2 cellular contexts compared by ENCODE assay signal in the genomic region with DNA sequence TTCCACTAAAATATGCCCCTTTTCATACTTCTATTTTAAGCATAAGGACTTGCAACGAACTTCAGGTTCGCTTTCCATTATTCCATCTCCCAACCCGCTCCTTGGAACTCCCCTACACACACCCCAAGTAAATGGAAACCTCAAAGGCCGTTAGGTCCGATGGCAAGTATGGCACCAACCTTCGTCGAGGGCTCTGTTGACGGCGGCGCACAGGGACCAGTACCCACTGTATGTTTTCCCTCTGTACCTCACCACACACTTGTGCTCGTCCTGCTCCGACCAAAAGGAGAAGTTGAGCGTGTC.
A peak's percentile ranks its signal among the peaks of the same experiment; 100 is the strongest.
TF ChIP-seq lines count a peak whose summit lies in the region.

No MANE protein-coding gene starts in this region.

TF ChIP-seq in GM12891, 5 proteins besides CTCF, POLR2A, EP300 and RAD21:
- no peak for TF ChIP-seq PAX5 (IDR thresholded peaks at IDR 0.05; ENCODE audit: insufficient read depth, low read length, severe bottlenecking)
- TF ChIP-seq TAF1 (IDR thresholded peaks at IDR 0.05; ENCODE audit: low read depth, low read length): peak; percentile 31; the same call in 1 of the 2 replicates

TF ChIP-seq in HepG2, 621 proteins besides CTCF, POLR2A, EP300 and RAD21 (continues in another document):
- TF ChIP-seq ZNF644 (CRISPR knock-in tag; IDR thresholded peaks at IDR 0.05; ENCODE audit: low read depth): 0 out of 2 replicates have a peak, but pooled peaks have one; percentile 33
- no peak for TF ChIP-seq TP53 (CRISPR knock-in tag; conservative IDR thresholded peaks at IDR 0.05)
- TF ChIP-seq, protein P1, sequence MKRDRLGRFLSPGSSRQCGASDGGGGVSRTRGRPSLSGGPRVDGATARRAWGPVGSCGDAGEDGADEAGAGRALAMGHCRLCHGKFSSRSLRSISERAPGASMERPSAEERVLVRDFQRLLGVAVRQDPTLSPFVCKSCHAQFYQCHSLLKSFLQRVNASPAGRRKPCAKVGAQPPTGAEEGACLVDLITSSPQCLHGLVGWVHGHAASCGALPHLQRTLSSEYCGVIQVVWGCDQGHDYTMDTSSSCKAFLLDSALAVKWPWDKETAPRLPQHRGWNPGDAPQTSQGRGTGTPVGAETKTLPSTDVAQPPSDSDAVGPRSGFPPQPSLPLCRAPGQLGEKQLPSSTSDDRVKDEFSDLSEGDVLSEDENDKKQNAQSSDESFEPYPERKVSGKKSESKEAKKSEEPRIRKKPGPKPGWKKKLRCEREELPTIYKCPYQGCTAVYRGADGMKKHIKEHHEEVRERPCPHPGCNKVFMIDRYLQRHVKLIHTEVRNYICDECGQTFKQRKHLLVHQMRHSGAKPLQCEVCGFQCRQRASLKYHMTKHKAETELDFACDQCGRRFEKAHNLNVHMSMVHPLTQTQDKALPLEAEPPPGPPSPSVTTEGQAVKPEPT (CRISPR knock-in tag; IDR thresholded peaks at IDR 0.05; ENCODE audit: low read depth): 0 out of 2 replicates have a peak, but pooled peaks have one; percentile 10
- no peak for TF ChIP-seq ZFP82 (CRISPR knock-in tag; IDR thresholded peaks at IDR 0.05; ENCODE audit: borderline replicate concordance)
- TF ChIP-seq ZNF883 (CRISPR knock-in tag; IDR thresholded peaks at IDR 0.05; ENCODE audit: not compliant biosample characterization): no peak
- no peak for TF ChIP-seq RXRA (CRISPR knock-in tag; IDR thresholded peaks at IDR 0.05)
- TF ChIP-seq, protein P2, sequence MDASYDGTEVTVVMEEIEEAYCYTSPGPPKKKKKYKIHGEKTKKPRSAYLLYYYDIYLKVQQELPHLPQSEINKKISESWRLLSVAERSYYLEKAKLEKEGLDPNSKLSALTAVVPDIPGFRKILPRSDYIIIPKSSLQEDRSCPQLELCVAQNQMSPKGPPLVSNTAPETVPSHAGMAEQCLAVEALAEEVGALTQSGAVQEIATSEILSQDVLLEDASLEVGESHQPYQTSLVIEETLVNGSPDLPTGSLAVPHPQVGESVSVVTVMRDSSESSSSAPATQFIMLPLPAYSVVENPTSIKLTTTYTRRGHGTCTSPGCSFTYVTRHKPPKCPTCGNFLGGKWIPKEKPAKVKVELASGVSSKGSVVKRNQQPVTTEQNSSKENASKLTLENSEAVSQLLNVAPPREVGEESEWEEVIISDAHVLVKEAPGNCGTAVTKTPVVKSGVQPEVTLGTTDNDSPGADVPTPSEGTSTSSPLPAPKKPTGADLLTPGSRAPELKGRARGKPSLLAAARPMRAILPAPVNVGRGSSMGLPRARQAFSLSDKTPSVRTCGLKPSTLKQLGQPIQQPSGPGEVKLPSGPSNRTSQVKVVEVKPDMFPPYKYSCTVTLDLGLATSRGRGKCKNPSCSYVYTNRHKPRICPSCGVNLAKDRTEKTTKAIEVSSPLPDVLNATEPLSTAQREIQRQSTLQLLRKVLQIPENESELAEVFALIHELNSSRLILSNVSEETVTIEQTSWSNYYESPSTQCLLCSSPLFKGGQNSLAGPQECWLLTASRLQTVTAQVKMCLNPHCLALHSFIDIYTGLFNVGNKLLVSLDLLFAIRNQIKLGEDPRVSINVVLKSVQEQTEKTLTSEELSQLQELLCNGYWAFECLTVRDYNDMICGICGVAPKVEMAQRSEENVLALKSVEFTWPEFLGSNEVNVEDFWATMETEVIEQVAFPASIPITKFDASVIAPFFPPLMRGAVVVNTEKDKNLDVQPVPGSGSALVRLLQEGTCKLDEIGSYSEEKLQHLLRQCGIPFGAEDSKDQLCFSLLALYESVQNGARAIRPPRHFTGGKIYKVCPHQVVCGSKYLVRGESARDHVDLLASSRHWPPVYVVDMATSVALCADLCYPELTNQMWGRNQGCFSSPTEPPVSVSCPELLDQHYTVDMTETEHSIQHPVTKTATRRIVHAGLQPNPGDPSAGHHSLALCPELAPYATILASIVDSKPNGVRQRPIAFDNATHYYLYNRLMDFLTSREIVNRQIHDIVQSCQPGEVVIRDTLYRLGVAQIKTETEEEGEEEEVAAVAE (CRISPR knock-in tag; IDR thresholded peaks at IDR 0.05; ENCODE audit: borderline replicate concordance): peak; percentile 8; the same call in 1 of the 2 replicates
- TF ChIP-seq ZNF652 (CRISPR knock-in tag; IDR thresholded peaks at IDR 0.05; ENCODE audit: borderline replicate concordance, low read depth): no peak
- no peak for TF ChIP-seq ONECUT2 (CRISPR knock-in tag; IDR thresholded peaks at IDR 0.05)
- no peak for TF ChIP-seq ZKSCAN5 (CRISPR knock-in tag; IDR thresholded peaks at IDR 0.05)
- TF ChIP-seq, protein P3, sequence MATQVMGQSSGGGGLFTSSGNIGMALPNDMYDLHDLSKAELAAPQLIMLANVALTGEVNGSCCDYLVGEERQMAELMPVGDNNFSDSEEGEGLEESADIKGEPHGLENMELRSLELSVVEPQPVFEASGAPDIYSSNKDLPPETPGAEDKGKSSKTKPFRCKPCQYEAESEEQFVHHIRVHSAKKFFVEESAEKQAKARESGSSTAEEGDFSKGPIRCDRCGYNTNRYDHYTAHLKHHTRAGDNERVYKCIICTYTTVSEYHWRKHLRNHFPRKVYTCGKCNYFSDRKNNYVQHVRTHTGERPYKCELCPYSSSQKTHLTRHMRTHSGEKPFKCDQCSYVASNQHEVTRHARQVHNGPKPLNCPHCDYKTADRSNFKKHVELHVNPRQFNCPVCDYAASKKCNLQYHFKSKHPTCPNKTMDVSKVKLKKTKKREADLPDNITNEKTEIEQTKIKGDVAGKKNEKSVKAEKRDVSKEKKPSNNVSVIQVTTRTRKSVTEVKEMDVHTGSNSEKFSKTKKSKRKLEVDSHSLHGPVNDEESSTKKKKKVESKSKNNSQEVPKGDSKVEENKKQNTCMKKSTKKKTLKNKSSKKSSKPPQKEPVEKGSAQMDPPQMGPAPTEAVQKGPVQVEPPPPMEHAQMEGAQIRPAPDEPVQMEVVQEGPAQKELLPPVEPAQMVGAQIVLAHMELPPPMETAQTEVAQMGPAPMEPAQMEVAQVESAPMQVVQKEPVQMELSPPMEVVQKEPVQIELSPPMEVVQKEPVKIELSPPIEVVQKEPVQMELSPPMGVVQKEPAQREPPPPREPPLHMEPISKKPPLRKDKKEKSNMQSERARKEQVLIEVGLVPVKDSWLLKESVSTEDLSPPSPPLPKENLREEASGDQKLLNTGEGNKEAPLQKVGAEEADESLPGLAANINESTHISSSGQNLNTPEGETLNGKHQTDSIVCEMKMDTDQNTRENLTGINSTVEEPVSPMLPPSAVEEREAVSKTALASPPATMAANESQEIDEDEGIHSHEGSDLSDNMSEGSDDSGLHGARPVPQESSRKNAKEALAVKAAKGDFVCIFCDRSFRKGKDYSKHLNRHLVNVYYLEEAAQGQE (IDR thresholded peaks at IDR 0.05; ENCODE audit: borderline replicate concordance in 1 of 2, low read depth in 1 of 2, low read length in 2 of 2): no peak
- TF ChIP-seq TEAD3 (CRISPR knock-in tag; optimal IDR thresholded peaks at IDR 0.05; ENCODE audit: borderline replicate concordance): peak; percentile 9
- no peak for TF ChIP-seq TARDBP (CRISPR knock-in tag; IDR thresholded peaks at IDR 0.05)
- TF ChIP-seq, protein P4, sequence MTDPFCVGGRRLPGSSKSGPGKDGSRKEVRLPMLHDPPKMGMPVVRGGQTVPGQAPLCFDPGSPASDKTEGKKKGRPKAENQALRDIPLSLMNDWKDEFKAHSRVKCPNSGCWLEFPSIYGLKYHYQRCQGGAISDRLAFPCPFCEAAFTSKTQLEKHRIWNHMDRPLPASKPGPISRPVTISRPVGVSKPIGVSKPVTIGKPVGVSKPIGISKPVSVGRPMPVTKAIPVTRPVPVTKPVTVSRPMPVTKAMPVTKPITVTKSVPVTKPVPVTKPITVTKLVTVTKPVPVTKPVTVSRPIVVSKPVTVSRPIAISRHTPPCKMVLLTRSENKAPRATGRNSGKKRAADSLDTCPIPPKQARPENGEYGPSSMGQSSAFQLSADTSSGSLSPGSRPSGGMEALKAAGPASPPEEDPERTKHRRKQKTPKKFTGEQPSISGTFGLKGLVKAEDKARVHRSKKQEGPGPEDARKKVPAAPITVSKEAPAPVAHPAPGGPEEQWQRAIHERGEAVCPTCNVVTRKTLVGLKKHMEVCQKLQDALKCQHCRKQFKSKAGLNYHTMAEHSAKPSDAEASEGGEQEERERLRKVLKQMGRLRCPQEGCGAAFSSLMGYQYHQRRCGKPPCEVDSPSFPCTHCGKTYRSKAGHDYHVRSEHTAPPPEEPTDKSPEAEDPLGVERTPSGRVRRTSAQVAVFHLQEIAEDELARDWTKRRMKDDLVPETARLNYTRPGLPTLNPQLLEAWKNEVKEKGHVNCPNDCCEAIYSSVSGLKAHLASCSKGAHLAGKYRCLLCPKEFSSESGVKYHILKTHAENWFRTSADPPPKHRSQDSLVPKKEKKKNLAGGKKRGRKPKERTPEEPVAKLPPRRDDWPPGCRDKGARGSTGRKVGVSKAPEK (CRISPR knock-in tag; IDR thresholded peaks at IDR 0.05; ENCODE audit: borderline replicate concordance): no peak
- TF ChIP-seq, protein P5, sequence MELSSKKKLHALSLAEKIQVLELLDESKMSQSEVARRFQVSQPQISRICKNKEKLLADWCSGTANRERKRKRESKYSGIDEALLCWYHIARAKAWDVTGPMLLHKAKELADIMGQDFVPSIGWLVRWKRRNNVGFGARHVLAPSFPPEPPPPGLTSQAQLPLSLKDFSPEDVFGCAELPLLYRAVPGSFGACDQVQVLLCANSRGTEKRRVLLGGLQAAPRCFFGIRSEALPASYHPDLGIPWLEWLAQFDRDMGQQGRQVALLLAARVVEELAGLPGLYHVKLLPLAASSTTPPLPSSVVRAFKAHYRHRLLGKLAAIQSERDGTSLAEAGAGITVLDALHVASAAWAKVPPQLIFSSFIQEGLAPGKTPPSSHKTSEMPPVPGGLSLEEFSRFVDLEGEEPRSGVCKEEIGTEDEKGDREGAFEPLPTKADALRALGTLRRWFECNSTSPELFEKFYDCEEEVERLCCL (CRISPR knock-in tag; IDR thresholded peaks at IDR 0.05; ENCODE audit: borderline replicate concordance): no peak
- TF ChIP-seq ZFP1 (CRISPR knock-in tag; IDR thresholded peaks at IDR 0.05): no peak
- TF ChIP-seq HDAC1 (CRISPR knock-in tag; IDR thresholded peaks at IDR 0.05): no peak
- no peak; the same call in 1 of the 2 replicates for TF ChIP-seq ZNF33B (CRISPR knock-in tag; IDR thresholded peaks at IDR 0.05)
- TF ChIP-seq, protein P6, sequence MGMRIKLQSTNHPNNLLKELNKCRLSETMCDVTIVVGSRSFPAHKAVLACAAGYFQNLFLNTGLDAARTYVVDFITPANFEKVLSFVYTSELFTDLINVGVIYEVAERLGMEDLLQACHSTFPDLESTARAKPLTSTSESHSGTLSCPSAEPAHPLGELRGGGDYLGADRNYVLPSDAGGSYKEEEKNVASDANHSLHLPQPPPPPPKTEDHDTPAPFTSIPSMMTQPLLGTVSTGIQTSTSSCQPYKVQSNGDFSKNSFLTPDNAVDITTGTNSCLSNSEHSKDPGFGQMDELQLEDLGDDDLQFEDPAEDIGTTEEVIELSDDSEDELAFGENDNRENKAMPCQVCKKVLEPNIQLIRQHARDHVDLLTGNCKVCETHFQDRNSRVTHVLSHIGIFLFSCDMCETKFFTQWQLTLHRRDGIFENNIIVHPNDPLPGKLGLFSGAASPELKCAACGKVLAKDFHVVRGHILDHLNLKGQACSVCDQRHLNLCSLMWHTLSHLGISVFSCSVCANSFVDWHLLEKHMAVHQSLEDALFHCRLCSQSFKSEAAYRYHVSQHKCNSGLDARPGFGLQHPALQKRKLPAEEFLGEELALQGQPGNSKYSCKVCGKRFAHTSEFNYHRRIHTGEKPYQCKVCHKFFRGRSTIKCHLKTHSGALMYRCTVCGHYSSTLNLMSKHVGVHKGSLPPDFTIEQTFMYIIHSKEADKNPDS (CRISPR knock-in tag; IDR thresholded peaks at IDR 0.05): no peak
- TF ChIP-seq, protein P7, sequence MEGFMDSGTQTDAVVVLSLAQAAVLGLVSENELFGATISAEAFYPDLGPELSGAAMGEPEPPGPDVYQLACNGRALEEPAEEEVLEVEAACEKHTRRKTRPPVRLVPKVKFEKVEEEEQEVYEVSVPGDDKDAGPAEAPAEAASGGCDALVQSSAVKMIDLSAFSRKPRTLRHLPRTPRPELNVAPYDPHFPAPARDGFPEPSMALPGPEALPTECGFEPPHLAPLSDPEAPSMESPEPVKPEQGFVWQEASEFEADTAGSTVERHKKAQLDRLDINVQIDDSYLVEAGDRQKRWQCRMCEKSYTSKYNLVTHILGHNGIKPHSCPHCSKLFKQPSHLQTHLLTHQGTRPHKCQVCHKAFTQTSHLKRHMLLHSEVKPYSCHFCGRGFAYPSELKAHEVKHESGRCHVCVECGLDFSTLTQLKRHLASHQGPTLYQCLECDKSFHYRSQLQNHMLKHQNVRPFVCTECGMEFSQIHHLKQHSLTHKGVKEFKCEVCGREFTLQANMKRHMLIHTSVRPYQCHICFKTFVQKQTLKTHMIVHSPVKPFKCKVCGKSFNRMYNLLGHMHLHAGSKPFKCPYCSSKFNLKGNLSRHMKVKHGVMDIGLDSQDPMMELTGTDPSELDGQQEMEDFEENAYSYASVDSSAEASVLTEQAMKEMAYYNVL (CRISPR knock-in tag; IDR thresholded peaks at IDR 0.05; ENCODE audit: borderline replicate concordance): no peak
- TF ChIP-seq, protein P8, sequence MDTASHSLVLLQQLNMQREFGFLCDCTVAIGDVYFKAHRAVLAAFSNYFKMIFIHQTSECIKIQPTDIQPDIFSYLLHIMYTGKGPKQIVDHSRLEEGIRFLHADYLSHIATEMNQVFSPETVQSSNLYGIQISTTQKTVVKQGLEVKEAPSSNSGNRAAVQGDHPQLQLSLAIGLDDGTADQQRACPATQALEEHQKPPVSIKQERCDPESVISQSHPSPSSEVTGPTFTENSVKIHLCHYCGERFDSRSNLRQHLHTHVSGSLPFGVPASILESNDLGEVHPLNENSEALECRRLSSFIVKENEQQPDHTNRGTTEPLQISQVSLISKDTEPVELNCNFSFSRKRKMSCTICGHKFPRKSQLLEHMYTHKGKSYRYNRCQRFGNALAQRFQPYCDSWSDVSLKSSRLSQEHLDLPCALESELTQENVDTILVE (CRISPR knock-in tag; IDR thresholded peaks at IDR 0.05): no peak
- no peak for TF ChIP-seq ATAD3A (CRISPR knock-in tag; IDR thresholded peaks at IDR 0.05)
- 0 out of 2 replicates have a peak, but pooled peaks have one; percentile 1 for TF ChIP-seq REL (CRISPR knock-in tag; conservative IDR thresholded peaks at IDR 0.05)
- TF ChIP-seq, protein P9, sequence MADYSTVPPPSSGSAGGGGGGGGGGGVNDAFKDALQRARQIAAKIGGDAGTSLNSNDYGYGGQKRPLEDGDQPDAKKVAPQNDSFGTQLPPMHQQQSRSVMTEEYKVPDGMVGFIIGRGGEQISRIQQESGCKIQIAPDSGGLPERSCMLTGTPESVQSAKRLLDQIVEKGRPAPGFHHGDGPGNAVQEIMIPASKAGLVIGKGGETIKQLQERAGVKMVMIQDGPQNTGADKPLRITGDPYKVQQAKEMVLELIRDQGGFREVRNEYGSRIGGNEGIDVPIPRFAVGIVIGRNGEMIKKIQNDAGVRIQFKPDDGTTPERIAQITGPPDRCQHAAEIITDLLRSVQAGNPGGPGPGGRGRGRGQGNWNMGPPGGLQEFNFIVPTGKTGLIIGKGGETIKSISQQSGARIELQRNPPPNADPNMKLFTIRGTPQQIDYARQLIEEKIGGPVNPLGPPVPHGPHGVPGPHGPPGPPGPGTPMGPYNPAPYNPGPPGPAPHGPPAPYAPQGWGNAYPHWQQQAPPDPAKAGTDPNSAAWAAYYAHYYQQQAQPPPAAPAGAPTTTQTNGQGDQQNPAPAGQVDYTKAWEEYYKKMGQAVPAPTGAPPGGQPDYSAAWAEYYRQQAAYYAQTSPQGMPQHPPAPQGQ (CRISPR knock-in tag; IDR thresholded peaks at IDR 0.05; ENCODE audit: borderline replicate concordance): no peak
- TF ChIP-seq ZNF780A (CRISPR knock-in tag; IDR thresholded peaks at IDR 0.05): 0 out of 2 replicates have a peak, but pooled peaks have one; percentile 11
- no peak for TF ChIP-seq HES4 (CRISPR knock-in tag; IDR thresholded peaks at IDR 0.05; ENCODE audit: borderline replicate concordance)
- TF ChIP-seq FOSL1 (CRISPR knock-in tag; IDR thresholded peaks at IDR 0.05; ENCODE audit: borderline replicate concordance): no peak
- TF ChIP-seq ZNF160 (CRISPR knock-in tag; IDR thresholded peaks at IDR 0.05): no peak
- TF ChIP-seq ZFYVE20 (CRISPR knock-in tag; IDR thresholded peaks at IDR 0.05; ENCODE audit: borderline replicate concordance, low read depth): 0 out of 2 replicates have a peak, but pooled peaks have one; percentile 73
- no peak for TF ChIP-seq NFYB (CRISPR knock-in tag; IDR thresholded peaks at IDR 0.05)
- no peak for TF ChIP-seq ZNF567 (CRISPR knock-in tag; IDR thresholded peaks at IDR 0.05; ENCODE audit: borderline replicate concordance)
- TF ChIP-seq KLF11 (CRISPR knock-in tag; IDR thresholded peaks at IDR 0.05): no peak
